15 cellular contexts compared by ENCODE assay signal in the genomic region with DNA sequence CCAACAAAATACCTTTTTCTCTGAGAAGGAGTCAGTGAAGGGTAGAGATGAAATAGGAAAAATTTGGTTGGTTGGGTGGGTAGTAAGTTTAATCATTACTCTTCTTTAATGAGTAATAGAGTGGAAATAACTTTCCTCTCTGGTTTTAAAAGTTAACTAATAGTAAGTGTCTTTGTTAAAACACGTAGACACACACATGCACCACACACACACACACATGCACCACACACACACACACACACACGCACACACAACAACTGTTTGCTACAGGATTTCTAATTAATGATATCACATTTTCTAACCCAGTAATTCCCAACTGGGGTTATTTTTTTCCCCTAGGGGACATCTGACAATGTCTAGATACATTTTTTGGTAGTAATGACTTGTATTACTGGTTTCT.
"Had no signal": no experiment of that assay in that cellular context is flagged by ENCODE, and none has a peak within 500 bp of the region (broad histone marks: within the 10 kb centered on the region; RNA-seq: fewer than 3 reads in every experiment).

No MANE protein-coding gene starts in this region.

- H3K9me3 Mint-ChIP-seq: activated naive CD4-positive, alpha-beta T cell treated with anti-CD3 and anti-CD28 coated beads, Interleukin-2, amount 10 ng/mL, durations not matched to agents 7 days and 5 days had no signal

- H3K36me3 Mint-ChIP-seq: activated naive CD4-positive, alpha-beta T cell treated with anti-CD3 and anti-CD28 coated beads, Interleukin-2, amount 10 ng/mL, durations not matched to agents 7 days and 5 days had no signal

- DNase-seq: activated CD4-positive, alpha-beta T cell treated with anti-CD3 and anti-CD28 coated beads, Interleukin-2, amount 50 U/mL, for 4 hours; activated CD4-positive, CD25-positive, alpha-beta regulatory T cell treated with anti-CD3 and anti-CD28 coated beads, Interleukin-2, amount 50 U/mL, for 72 hours; activated naive CD4-positive, alpha-beta T cell treated with anti-CD3 and anti-CD28 coated beads, Interleukin-2, amount 10 ng/mL, durations not matched to agents 7 days and 5 days; dermis blood vessel endothelial cell; erythroblast; kidney; left ventricle myocardium superior; natural killer cell; posterior cingulate gyrus; stimulated activated CD4-positive, alpha-beta T cell treated with anti-CD3 and anti-CD28 coated beads, Interleukin-4, amount 100 ng/mL, for 1 hour; stimulated activated naive CD4-positive, alpha-beta T cell treated with Interleukin-2 at 50 U/mL for 16 hours; substantia nigra; uterus had no signal

- ATAC-seq: left ventricle myocardium superior, natural killer cell had no signal

- H3K4me3 Mint-ChIP-seq: activated naive CD4-positive, alpha-beta T cell treated with anti-CD3 and anti-CD28 coated beads, Interleukin-2, amount 10 ng/mL, durations not matched to agents 7 days and 5 days; memory B cell; natural killer cell had no signal

- H3K27ac Mint-ChIP-seq: activated naive CD4-positive, alpha-beta T cell treated with anti-CD3 and anti-CD28 coated beads, Interleukin-2, amount 10 ng/mL, durations not matched to agents 7 days and 5 days; activated T-helper 2 cell treated with anti-CD3 and anti-CD28 coated beads, Interferon-gamma antibody, Interleukin-2, Interleukin-4, amounts not matched to agents 10 μg/mL and 5 μg/mL and 100 μg/mL, durations not matched to agents 14 hours and 24 hours and 36 hours; memory B cell; natural killer cell had no signal

- H3K4me1 Mint-ChIP-seq: activated naive CD4-positive, alpha-beta T cell treated with anti-CD3 and anti-CD28 coated beads, Interleukin-2, amount 10 ng/mL, durations not matched to agents 7 days and 5 days; natural killer cell had no signal

- H3K27me3 Mint-ChIP-seq: activated naive CD4-positive, alpha-beta T cell treated with anti-CD3 and anti-CD28 coated beads, Interleukin-2, amount 10 ng/mL, durations not matched to agents 7 days and 5 days; memory B cell had no signal
